1 cellular context compared by ENCODE assay signal in the genomic region with DNA sequence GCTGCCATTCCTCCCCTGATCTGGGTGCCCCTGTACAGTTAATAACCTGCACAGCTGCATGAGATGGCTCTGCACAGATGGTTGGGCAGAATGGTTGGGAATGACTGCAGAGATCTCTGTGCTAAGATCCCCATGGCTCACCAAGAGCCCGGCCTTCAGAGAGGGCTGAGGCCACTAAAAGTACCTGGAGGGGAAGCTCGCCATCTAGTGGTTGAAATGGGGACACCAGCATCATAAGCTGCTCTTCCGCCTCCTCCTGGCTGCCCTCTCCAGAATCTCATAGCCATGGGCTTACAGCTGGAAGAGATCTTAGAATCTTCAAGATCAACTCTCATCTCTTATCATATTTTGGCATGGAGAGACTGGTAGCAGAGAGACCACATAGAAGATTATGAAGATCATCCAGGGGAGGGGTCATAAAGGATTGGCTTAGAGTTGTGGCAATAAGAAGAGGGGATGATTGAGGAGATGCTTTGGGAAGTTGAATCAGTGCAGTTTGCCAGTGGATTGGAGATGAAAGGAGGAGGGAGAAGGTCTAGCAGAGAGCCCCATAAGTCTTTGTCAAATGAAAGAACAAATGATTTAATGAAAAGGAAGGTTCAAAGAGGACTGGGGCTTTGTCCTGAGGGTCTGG.
TF ChIP-seq lines count a peak whose summit lies in the region.

No MANE protein-coding gene starts in this region.

TF ChIP-seq in GM23338, 12 proteins besides CTCF, POLR2A, EP300 and RAD21 (continued from another document):
- TF ChIP-seq, protein P1, sequence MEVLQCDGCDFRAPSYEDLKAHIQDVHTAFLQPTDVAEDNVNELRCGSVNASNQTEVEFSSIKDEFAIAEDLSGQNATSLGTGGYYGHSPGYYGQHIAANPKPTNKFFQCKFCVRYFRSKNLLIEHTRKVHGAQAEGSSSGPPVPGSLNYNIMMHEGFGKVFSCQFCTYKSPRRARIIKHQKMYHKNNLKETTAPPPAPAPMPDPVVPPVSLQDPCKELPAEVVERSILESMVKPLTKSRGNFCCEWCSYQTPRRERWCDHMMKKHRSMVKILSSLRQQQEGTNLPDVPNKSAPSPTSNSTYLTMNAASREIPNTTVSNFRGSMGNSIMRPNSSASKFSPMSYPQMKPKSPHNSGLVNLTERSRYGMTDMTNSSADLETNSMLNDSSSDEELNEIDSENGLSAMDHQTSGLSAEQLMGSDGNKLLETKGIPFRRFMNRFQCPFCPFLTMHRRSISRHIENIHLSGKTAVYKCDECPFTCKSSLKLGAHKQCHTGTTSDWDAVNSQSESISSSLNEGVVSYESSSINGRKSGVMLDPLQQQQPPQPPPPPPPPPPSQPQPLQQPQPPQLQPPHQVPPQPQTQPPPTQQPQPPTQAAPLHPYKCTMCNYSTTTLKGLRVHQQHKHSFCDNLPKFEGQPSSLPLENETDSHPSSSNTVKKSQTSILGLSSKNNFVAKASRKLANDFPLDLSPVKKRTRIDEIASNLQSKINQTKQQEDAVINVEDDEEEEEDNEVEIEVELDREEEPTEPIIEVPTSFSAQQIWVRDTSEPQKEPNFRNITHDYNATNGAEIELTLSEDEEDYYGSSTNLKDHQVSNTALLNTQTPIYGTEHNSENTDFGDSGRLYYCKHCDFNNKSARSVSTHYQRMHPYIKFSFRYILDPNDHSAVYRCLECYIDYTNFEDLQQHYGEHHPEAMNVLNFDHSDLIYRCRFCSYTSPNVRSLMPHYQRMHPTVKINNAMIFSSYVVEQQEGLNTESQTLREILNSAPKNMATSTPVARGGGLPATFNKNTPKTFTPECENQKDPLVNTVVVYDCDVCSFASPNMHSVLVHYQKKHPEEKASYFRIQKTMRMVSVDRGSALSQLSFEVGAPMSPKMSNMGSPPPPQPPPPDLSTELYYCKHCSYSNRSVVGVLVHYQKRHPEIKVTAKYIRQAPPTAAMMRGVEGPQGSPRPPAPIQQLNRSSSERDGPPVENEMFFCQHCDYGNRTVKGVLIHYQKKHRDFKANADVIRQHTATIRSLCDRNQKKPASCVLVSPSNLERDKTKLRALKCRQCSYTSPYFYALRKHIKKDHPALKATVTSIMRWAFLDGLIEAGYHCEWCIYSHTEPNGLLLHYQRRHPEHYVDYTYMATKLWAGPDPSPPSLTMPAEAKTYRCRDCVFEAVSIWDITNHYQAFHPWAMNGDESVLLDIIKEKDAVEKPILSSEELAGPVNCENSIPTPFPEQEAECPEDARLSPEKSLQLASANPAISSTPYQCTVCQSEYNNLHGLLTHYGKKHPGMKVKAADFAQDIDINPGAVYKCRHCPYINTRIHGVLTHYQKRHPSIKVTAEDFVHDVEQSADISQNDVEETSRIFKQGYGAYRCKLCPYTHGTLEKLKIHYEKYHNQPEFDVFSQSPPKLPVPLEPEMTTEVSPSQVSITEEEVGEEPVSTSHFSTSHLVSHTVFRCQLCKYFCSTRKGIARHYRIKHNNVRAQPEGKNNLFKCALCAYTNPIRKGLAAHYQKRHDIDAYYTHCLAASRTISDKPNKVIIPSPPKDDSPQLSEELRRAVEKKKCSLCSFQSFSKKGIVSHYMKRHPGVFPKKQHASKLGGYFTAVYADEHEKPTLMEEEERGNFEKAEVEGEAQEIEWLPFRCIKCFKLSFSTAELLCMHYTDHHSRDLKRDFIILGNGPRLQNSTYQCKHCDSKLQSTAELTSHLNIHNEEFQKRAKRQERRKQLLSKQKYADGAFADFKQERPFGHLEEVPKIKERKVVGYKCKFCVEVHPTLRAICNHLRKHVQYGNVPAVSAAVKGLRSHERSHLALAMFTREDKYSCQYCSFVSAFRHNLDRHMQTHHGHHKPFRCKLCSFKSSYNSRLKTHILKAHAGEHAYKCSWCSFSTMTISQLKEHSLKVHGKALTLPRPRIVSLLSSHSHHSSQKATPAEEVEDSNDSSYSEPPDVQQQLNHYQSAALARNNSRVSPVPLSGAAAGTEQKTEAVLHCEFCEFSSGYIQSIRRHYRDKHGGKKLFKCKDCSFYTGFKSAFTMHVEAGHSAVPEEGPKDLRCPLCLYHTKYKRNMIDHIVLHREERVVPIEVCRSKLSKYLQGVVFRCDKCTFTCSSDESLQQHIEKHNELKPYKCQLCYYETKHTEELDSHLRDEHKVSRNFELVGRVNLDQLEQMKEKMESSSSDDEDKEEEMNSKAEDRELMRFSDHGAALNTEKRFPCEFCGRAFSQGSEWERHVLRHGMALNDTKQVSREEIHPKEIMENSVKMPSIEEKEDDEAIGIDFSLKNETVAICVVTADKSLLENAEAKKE (CRISPR knock-in tag; IDR thresholded peaks at IDR 0.05), result peak; percentile 45; the same call in 1 of the 2 replicates
- TF ChIP-seq, protein P2, sequence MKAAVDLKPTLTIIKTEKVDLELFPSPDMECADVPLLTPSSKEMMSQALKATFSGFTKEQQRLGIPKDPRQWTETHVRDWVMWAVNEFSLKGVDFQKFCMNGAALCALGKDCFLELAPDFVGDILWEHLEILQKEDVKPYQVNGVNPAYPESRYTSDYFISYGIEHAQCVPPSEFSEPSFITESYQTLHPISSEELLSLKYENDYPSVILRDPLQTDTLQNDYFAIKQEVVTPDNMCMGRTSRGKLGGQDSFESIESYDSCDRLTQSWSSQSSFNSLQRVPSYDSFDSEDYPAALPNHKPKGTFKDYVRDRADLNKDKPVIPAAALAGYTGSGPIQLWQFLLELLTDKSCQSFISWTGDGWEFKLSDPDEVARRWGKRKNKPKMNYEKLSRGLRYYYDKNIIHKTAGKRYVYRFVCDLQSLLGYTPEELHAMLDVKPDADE (IDR thresholded peaks at IDR 0.05), result no peak
- TF ChIP-seq ZNF114 (CRISPR knock-in tag; IDR thresholded peaks at IDR 0.05), result 0 out of 2 replicates have a peak, but pooled peaks have one; percentile 21
- 0 out of 2 replicates have a peak, but pooled peaks have one; percentile 44 for TF ChIP-seq CREB1 (CRISPR knock-in tag; IDR thresholded peaks at IDR 0.05; ENCODE audit: low read depth)
- TF ChIP-seq ZNF331 (CRISPR knock-in tag; IDR thresholded peaks at IDR 0.05; ENCODE audit: low read depth), result no peak
- no peak for TF ChIP-seq NANOG (IDR thresholded peaks at IDR 0.05; ENCODE audit: borderline replicate concordance)
- TF ChIP-seq EZH2 (IDR thresholded peaks at IDR 0.05; ENCODE audit: low read depth, unreplicated experiment), result no peak
